In the genomic region with DNA sequence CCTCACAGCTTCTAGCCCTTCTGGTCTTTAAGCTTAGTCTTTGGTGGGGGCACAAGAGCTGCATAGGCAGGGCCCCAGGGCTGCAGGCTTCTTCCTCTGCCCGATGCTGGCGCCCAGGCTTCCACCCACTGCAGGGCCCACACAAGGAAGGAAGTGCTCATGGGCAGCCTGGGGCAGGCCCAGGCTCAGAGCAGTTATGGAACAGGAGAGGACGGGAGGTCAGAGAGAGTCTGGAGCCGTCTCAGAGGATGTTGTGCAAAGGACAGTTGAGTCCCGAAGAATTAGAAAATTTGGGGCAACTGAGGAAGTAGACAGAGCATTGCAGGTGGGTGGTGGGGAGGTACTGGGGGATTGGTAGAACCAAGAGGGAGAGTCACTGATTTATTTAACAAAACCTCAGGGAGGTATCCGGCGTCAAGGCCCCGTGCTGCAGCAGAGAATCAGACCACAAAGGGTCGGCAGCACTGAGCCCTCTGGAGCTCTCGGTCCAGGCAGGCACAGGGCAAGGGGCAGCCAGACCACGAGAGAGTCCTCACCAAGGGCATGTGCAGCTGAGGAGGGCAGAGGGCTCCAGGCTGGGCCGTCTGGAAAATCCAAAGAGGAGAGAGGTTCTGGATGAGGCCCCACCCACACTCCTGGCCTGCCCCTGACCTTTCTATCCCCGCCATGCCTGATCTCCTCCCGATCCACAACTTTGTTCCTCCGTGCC, we compare ENCODE assay signal across 21 cellular contexts.
"Had no signal": no experiment of that assay in that cellular context is flagged by ENCODE, and none has a peak within 500 bp of the region (broad histone marks: within the 10 kb centered on the region; RNA-seq: fewer than 3 reads in every experiment).

No MANE protein-coding gene starts in this region.

- H3K4me2 ChIP-seq: neural progenitor cell, SK-N-SH had no signal

- FAIRE-seq: endothelial cell of umbilical vein, pancreas had no signal

- H3K27ac Mint-ChIP-seq: activated B cell treated with CpG ODN at 0.5 μM for 24 hours; activated CD8-positive, alpha-beta T cell treated with anti-CD3 and anti-CD28 coated beads for 36 hours; activated naive CD8-positive, alpha-beta T cell treated with anti-CD3 and anti-CD28 coated beads for 36 hours; activated T-cell treated with anti-CD3 and anti-CD28 coated beads, Interleukin-2, amount 50 U/mL, for 72 hours; neural progenitor cell had no signal

- H3K36me3 Mint-ChIP-seq: activated naive CD8-positive, alpha-beta T cell treated with anti-CD3 and anti-CD28 coated beads for 36 hours; brain; neural progenitor cell had no signal

- H3K27ac ChIP-seq: esophagus squamous epithelium, neural progenitor cell, skin epidermis, transverse colon had no signal

- H3K4me1 ChIP-seq: pancreas, transverse colon had no signal

- H3K9me3 Mint-ChIP-seq: activated B cell treated with CpG ODN at 0.5 μM for 24 hours; activated CD8-positive, alpha-beta T cell treated with anti-CD3 and anti-CD28 coated beads for 36 hours; activated naive CD8-positive, alpha-beta T cell treated with anti-CD3 and anti-CD28 coated beads for 36 hours; activated T-cell treated with anti-CD3 and anti-CD28 coated beads, Interleukin-2, amount 50 U/mL, for 72 hours; neural progenitor cell had no signal

- ATAC-seq: activated CD8-positive, alpha-beta T cell treated with anti-CD3 and anti-CD28 coated beads for 36 hours; activated T-cell treated with anti-CD3 and anti-CD28 coated beads, Interleukin-2, amount 50 U/mL, for 72 hours had no signal

- H3K4me3 Mint-ChIP-seq: activated B cell treated with CpG ODN at 0.5 μM for 24 hours; activated CD8-positive, alpha-beta T cell treated with anti-CD3 and anti-CD28 coated beads for 36 hours; activated naive CD8-positive, alpha-beta T cell treated with anti-CD3 and anti-CD28 coated beads for 36 hours; activated T-cell treated with anti-CD3 and anti-CD28 coated beads, Interleukin-2, amount 50 U/mL, for 72 hours; brain; neural progenitor cell had no signal

- H3K27me3 Mint-ChIP-seq: activated B cell treated with CpG ODN at 0.5 μM for 24 hours had no signal

- DNase-seq: activated B cell treated with CpG ODN at 0.5 μM for 24 hours; activated CD4-positive, alpha-beta T cell treated with anti-CD3 and anti-CD28 coated beads for 48 hours; activated CD8-positive, alpha-beta memory T cell treated with anti-CD3 and anti-CD28 coated beads, Interleukin-2, amount 50 U/mL, for 4 hours; activated CD8-positive, alpha-beta T cell treated with anti-CD3 and anti-CD28 coated beads for 36 hours; activated naive CD8-positive, alpha-beta T cell treated with anti-CD3 and anti-CD28 coated beads for 36 hours; activated T-cell treated with anti-CD3 and anti-CD28 coated beads, Interleukin-2, amount 50 U/mL, for 72 hours; cortex of kidney; effector CD4-positive, alpha-beta T cell; esophagus squamous epithelium; hippocampal formation; midbrain; SK-N-SH; stimulated activated CD4-positive, alpha-beta T cell treated with anti-CD3 and anti-CD28 coated beads, Interleukin-4, amount 100 ng/mL, for 24 hours; stimulated activated naive CD4-positive, alpha-beta T cell treated with Interleukin-2 at 50 U/mL for 16 hours; substantia nigra; transverse colon had no signal

- H2AFZ ChIP-seq: neural progenitor cell had no signal

- H3K4me1 Mint-ChIP-seq: activated B cell treated with CpG ODN at 0.5 μM for 24 hours; activated naive CD8-positive, alpha-beta T cell treated with anti-CD3 and anti-CD28 coated beads for 36 hours; brain; neural progenitor cell had no signal

- H3K27me3 ChIP-seq: neural progenitor cell, pancreas, transverse colon had no signal

- H3K9me3 ChIP-seq: pancreas, SK-N-SH, transverse colon had no signal

- H3K4me3 ChIP-seq: esophagus squamous epithelium, neural progenitor cell, pancreas, skin epidermis, transverse colon had no signal

- H3K36me3 ChIP-seq: esophagus squamous epithelium, neural progenitor cell, pancreas, transverse colon had no signal

- H3K9ac ChIP-seq: neural progenitor cell, SK-N-SH had no signal
